Comparison of ENCODE assay signal across 8 cellular contexts in the genomic region with DNA sequence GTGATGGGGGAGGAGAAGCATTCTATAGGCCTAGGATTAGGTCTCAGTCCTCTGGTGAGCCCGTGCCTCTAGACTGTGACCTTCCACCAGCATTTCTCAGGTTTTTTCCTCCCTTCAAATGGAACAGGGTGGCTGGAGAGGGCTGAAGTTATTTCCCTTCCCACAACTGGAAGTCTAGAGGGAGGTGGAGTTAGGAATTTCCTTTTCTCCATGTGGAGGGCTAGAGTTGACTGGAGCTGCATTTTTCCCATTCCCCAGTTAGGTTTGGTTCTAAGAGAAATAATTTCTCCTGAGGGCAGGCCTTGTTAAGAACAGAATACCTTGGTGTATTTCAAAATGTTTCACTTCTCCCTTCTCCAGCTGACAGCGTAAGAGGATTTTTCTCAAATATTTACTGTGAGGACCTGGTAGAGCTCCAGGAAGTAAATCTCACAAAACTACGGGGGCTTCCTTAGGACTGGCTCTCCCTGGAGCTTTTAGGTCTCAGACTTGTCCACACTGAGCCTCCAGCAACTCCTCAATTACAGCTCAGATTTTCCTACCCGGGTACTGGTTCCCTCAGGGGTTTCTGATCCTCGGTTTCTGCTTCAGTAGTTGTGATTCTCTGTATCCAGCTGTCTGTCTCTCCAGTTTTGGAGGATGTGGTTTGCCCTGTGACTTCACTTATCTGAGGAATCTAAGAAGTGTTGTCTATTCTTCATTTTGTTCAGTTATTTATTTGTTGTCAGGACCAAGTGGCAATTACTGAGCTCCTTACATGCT. TPM values are rescaled to one million over a fixed set of nuclear protein-coding genes. Genes with fewer than 3 reads are reported as not detected.
DNase-seq lines count a peak whose midpoint lies in the region; ATAC-seq and TF ChIP-seq lines count a peak whose summit lies in the region.

No MANE protein-coding gene starts in this region.

- BruUV-seq in Calu3 (replicated peaks; lab: Mats Ljungman, UMichigan), result no TSS peak

- H3K4me3 Mint-ChIP-seq in Calu3 (ENCODE audit: low read depth, unreplicated experiment), result peak overlapping the region; percentile 48

- no peak overlapping the region for H3K4me3 ChIP-seq in Jurkat, Clone E6-1 (ENCODE audit: low read length)
- no peak overlapping the region for H3K4me3 ChIP-seq in lower lobe of right lung

- H3K36me3 Mint-ChIP-seq in Calu3 (ENCODE audit: insufficient read depth, unreplicated experiment), result peaks cover 7% of the 10 kb centered on the region

- H3K36me3 ChIP-seq in lower lobe of right lung, result no peaks in the 10 kb centered on the region

- no peaks in the 10 kb centered on the region for H3K27me3 ChIP-seq in lower lobe of right lung (ENCODE audit: low read depth)

- H3K27me3 Mint-ChIP-seq in Calu3 (ENCODE audit: unreplicated experiment), result no peaks in the 10 kb centered on the region

- no peaks in the 10 kb centered on the region for H3K9me3 Mint-ChIP-seq in Calu3 (ENCODE audit: low read depth, unreplicated experiment)

- H3K4me1 ChIP-seq in lower lobe of right lung, result peaks cover 48% of the 10 kb centered on the region

- CTCF ChIA-PET in Calu3 (lab: Charles Lee), result interaction anchor here (0.7 to 2.0 kb wide), 5 partner anchors 11 to 160 kb away, joined by 3 to 9 read pairs (median 3); no protein-coding TSS in a partner anchor

- intact Hi-C loops in Calu3 (cut with micrococcal nuclease; ENCODE audit: unreplicated experiment) (no loop called here), lower lobe of right lung (cut with DNase I) (no loop called here)

- ATAC-seq in lower lobe of right lung (peak in 1 of 2 donors; percentile 24), HG03378 (IDR thresholded peaks at IDR 0.05; ENCODE audit: unreplicated experiment) (no peak)

- DNase-seq in Calu3 (no peak), astrocyte of the hippocampus (ENCODE audit: low read depth, low spot score) (peak; percentile 46), lower lobe of right lung (no peak), RKO (ENCODE audit: low spot score) (no peak), COR-L47 (lab: John Stamatoyannopoulos, UW) (no peak), hypothalamus (lab: John Stamatoyannopoulos, UW) (no peak)
- DNase-seq in Jurkat, Clone E6-1 (ENCODE audit: low read depth, low spot score), result peak; percentile 70

- peak overlapping the region; percentile 80 for H3K27ac Mint-ChIP-seq in Calu3 (ENCODE audit: unreplicated experiment)

- TF ChIP-seq CTCF in Calu3 (IDR thresholded peaks at IDR 0.05; ENCODE audit: unreplicated experiment) (no peak), lower lobe of right lung (IDR thresholded peaks at IDR 0.05) (no peak)

- H3K27ac ChIP-seq in lower lobe of right lung, result peak overlapping the region; percentile 50

- H3K9me3 ChIP-seq in lower lobe of right lung, result no peaks in the 10 kb centered on the region

- H3K4me1 Mint-ChIP-seq in Calu3 (ENCODE audit: low read depth, unreplicated experiment), result peaks cover 40% of the 10 kb centered on the region

RNA-seq across cellular contexts. Expression of gene REEP3, which starts 6.0 kb away (rescaled TPM):
- total RNA-seq in Calu3 (2022), result 94.7 and 97.5 TPM in 2 replicates
- 12.6 TPM for polyA plus RNA-seq in Jurkat, Clone E6-1 (2012; ENCODE audit: insufficient read depth, insufficient read length)
- 50.9 TPM for total RNA-seq in lower lobe of right lung

RNA-seq across cellular contexts. Expression of gene JMJD1C, which starts 49.4 kb away (rescaled TPM):
- 67.6 and 73.1 TPM in 2 replicates for total RNA-seq in Calu3 (2022)
- polyA plus RNA-seq in Jurkat, Clone E6-1 (2012; ENCODE audit: insufficient read depth, insufficient read length), result 29.2 TPM
- 100.0 TPM for total RNA-seq in lower lobe of right lung

Comparison
In these comparisons a context has a peak if more than half of its experiments do, and no peak if none do; other contexts are left out.
1. DNase-seq: peak in Jurkat, Clone E6-1 (single experiment) and astrocyte of the hippocampus (single experiment); none in Calu3 (single experiment), lower lobe of right lung (single experiment), RKO (single experiment), COR-L47 (single experiment) and hypothalamus (0 of 51).